21 cellular contexts compared by ENCODE assay signal in genomic region chr3:46375814-46376213, GRCh38. TPM values are rescaled to one million over a fixed set of nuclear protein-coding genes. Genes with fewer than 3 reads are reported as not detected.
"Had no signal": no experiment of that assay in that cellular context is flagged by ENCODE, and none has a peak within 500 bp of the region (broad histone marks: within the 10 kb centered on the region; RNA-seq: fewer than 3 reads in every experiment).

No MANE protein-coding gene starts in this region.

- H3K4me3 Mint-ChIP-seq: activated naive CD8-positive, alpha-beta T cell; activated T-cell treated with anti-CD3 and anti-CD28 coated beads, Interleukin-2, amount 50 U/mL, for 24 hours; endodermal cell; neural progenitor cell had no signal

- H3K4me1 ChIP-seq: neural progenitor cell, testis had no signal

- H3K36me3 Mint-ChIP-seq: activated naive CD8-positive, alpha-beta T cell; neural progenitor cell had no signal

- H3K4me1 Mint-ChIP-seq: neural progenitor cell had no signal

- H3K4me3 ChIP-seq: lung, neural progenitor cell, psoas muscle, right lobe of liver, smooth muscle cell, stomach, testis had no signal

- ATAC-seq: heart left ventricle, left cardiac atrium, psoas muscle, right lobe of liver had no signal

- H3K27ac Mint-ChIP-seq: activated naive CD8-positive, alpha-beta T cell; activated T-cell treated with anti-CD3 and anti-CD28 coated beads, Interleukin-2, amount 50 U/mL, for 24 hours; endodermal cell; neural progenitor cell had no signal

- H3K36me3 ChIP-seq: heart left ventricle, neural progenitor cell, right lobe of liver, stomach, WERI-Rb-1 had no signal

- H3K27me3 ChIP-seq: neural progenitor cell, right lobe of liver, testis had no signal

- DNase-seq: activated CD4-positive, alpha-beta T cell treated with anti-CD3 and anti-CD28 coated beads for 48 hours; activated effector memory CD4-positive, alpha-beta T cell treated with anti-CD3 and anti-CD28 coated beads, Interleukin-2, amount 50 U/mL, for 16 hours; activated T-cell treated with anti-CD3 and anti-CD28 coated beads, Interleukin-2, amount 50 U/mL, for 24 hours; anterior cingulate cortex; cerebellar nuclear complex; endodermal cell; heart left ventricle; left cardiac atrium; midbrain; psoas muscle; right lobe of liver; stomach; testis; WERI-Rb-1 had no signal

- H3K9me3 Mint-ChIP-seq: activated T-cell treated with anti-CD3 and anti-CD28 coated beads, Interleukin-2, amount 50 U/mL, for 24 hours; endodermal cell; neural progenitor cell had no signal

- H3K27ac ChIP-seq: heart left ventricle, neural progenitor cell, psoas muscle, right lobe of liver, stomach, testis, WERI-Rb-1 had no signal

- H3K27me3 Mint-ChIP-seq: activated naive CD8-positive, alpha-beta T cell had no signal

- H3K9me3 ChIP-seq: heart left ventricle, psoas muscle, right lobe of liver, stomach, testis had no signal

RNA-seq across cellular contexts. Expression of gene CCR5, which starts 5.1 kb away (rescaled TPM):
- total RNA-seq: endodermal cell, epithelial cell of proximal tubule, myocyte, osteocyte, smooth muscle cell had no signal
- polyA plus RNA-seq: smooth muscle cell had no signal

RNA-seq across cellular contexts. Expression of gene CCR2, which starts 21.9 kb away (rescaled TPM):
- total RNA-seq: endodermal cell, epithelial cell of proximal tubule, myocyte, osteocyte, smooth muscle cell had no signal
- polyA plus RNA-seq: smooth muscle cell had no signal

RNA-seq across cellular contexts. Expression of gene CCRL2, which starts 31.2 kb away (rescaled TPM):
- total RNA-seq: endodermal cell, epithelial cell of proximal tubule, osteocyte, smooth muscle cell had no signal
- polyA plus RNA-seq: smooth muscle cell had no signal
